Comparison of ENCODE assay signal across 7 cellular contexts in genomic region chr1:109396971-109397370, GRCh38. TPM values are rescaled to one million over a fixed set of nuclear protein-coding genes. Genes with fewer than 3 reads are reported as not detected.
A peak's percentile ranks its signal among the peaks of the same experiment; 100 is the strongest.
DNase-seq lines count a peak whose midpoint lies in the region; ATAC-seq and TF ChIP-seq lines count a peak whose summit lies in the region.

No MANE protein-coding gene starts in this region.

- H3K4me1 ChIP-seq in ectodermal cell (ENCODE audit: control insufficient read depth, insufficient read depth, low read length) (peaks cover 25% of the 10 kb centered on the region), neural progenitor cell (peaks cover 23% of the 10 kb centered on the region)

- no peak overlapping the region for H2AFZ ChIP-seq in neural progenitor cell (replicated peaks)

- ATAC-seq in GM21529 (IDR thresholded peaks at IDR 0.05; ENCODE audit: unreplicated experiment): no peak
- no peak for ATAC-seq in GM18867 (IDR thresholded peaks at IDR 0.05; ENCODE audit: unreplicated experiment)

- peaks cover 10% of the 10 kb centered on the region for H3K27me3 ChIP-seq in ectodermal cell (ENCODE audit: control insufficient read depth, insufficient read depth, low read length, poor library complexity, severe bottlenecking)
- H3K27me3 ChIP-seq in neural progenitor cell: no peaks in the 10 kb centered on the region

- WGBS in ectodermal cell, 2 experiments: 13 to 14% methylated on average over 14 of the region's 14 CpGs

- peak overlapping the region; percentile 97 for H3K4me2 ChIP-seq in neural progenitor cell

- peaks cover 2% of the 10 kb centered on the region for H3K27me3 Mint-ChIP-seq in neural progenitor cell (ENCODE audit: insufficient read depth, low read depth)

- peaks cover 53% of the 10 kb centered on the region for H3K79me2 ChIP-seq in neural progenitor cell (ENCODE audit: low read depth)

- H3K4me3 ChIP-seq in GM08714 (ENCODE audit: low read length) (peak overlapping the region; percentile 71), ectodermal cell (ENCODE audit: insufficient read depth, low read depth, low read length) (peak overlapping the region; percentile 52), neural progenitor cell (peak overlapping the region; percentile 63)

- peaks cover 1% of the 10 kb centered on the region for H3K36me3 Mint-ChIP-seq in neural progenitor cell

- H4K20me1 ChIP-seq in neural progenitor cell (ENCODE audit: low read depth): peaks cover 50% of the 10 kb centered on the region

- H3K27ac ChIP-seq in ectodermal cell (ENCODE audit: insufficient read depth, low read depth, low read length, poor library complexity, severe bottlenecking) (no peak overlapping the region), neural progenitor cell (no peak overlapping the region)

- H3K36me3 ChIP-seq in ectodermal cell (ENCODE audit: control insufficient read depth, insufficient read depth, low read length) (peaks cover 4% of the 10 kb centered on the region), neural progenitor cell (no peaks in the 10 kb centered on the region)

- H3K4me1 Mint-ChIP-seq in neural progenitor cell: peaks cover 52% of the 10 kb centered on the region

- H3K9me3 Mint-ChIP-seq in neural progenitor cell: no peaks in the 10 kb centered on the region

- POLR2A ChIA-PET in HEK293T (lab: Yijun Ruan, JAX): interaction anchor here (1.0 to 4.0 kb wide), 7 partner anchors 10 to 297 kb away, joined by 3 to 28 read pairs (median 5); no protein-coding TSS in a partner anchor

- CTCF ChIA-PET in HEK293T (lab: Yijun Ruan, JAX): interaction anchor here (0.6 to 1.2 kb wide), 3 partner anchors 9 to 120 kb away, joined by 3 read pairs; no protein-coding TSS in a partner anchor

- no peak for TF ChIP-seq CTCF in neural progenitor cell (IDR thresholded peaks at IDR 0.05)

- peak overlapping the region; percentile 23 for H3K9ac ChIP-seq in neural progenitor cell

- DNase-seq in NCI-H146 (lab: John Stamatoyannopoulos, UW) (peak; percentile 26), neural progenitor cell (ENCODE audit: low spot score) (no peak), HEK293T (ENCODE audit: extremely low spot score) (no peak)

- H3K9me3 ChIP-seq in ectodermal cell (ENCODE audit: control insufficient read depth, low read length): no peaks in the 10 kb centered on the region
- no peaks in the 10 kb centered on the region for H3K9me3 ChIP-seq in neural progenitor cell (ENCODE audit: low read depth)

- H3K4me3 Mint-ChIP-seq in neural progenitor cell: peak overlapping the region; percentile 97

- H3K27ac Mint-ChIP-seq in neural progenitor cell: no peak overlapping the region

- H3F3A ChIP-seq in neural progenitor cell (ENCODE audit: low read depth): peaks cover 49% of the 10 kb centered on the region

TF ChIP-seq in HEK293T, 16 proteins besides CTCF, POLR2A, EP300 and RAD21:
- TF ChIP-seq FOXM1 (IDR thresholded peaks at IDR 0.05; ENCODE audit: borderline replicate concordance): no peak
- no peak for TF ChIP-seq LEF1 (IDR thresholded peaks at IDR 0.05; ENCODE audit: borderline replicate concordance)
- no peak for TF ChIP-seq CTBP1 (IDR thresholded peaks at IDR 0.05; ENCODE audit: borderline replicate concordance)
- TF ChIP-seq BHLHE40 (IDR thresholded peaks at IDR 0.05; ENCODE audit: borderline replicate concordance): no peak
- TF ChIP-seq NFRKB (IDR thresholded peaks at IDR 0.05): no peak
- no peak for TF ChIP-seq PKNOX1 (IDR thresholded peaks at IDR 0.05)
- no peak for TF ChIP-seq HDGF (IDR thresholded peaks at IDR 0.05; ENCODE audit: borderline replicate concordance)

RNA-seq across cellular contexts. Expression of gene SORT1, which starts 0.7 kb away (rescaled TPM):
- 26.9 TPM for polyA plus RNA-seq in ectodermal cell (2013, experiment 1 of 4)
- 36.4 TPM for polyA plus RNA-seq in ectodermal cell (2013, experiment 2 of 4)
- 19.7 TPM for polyA plus RNA-seq in ectodermal cell (2013, experiment 3 of 4)
- polyA plus RNA-seq in ectodermal cell (2013, experiment 4 of 4): 23.1 TPM
- total RNA-seq in neural progenitor cell (ENCODE audit: low replicate concordance): 33.3 and 38.9 TPM in 2 replicates

RNA-seq across cellular contexts. Expression of gene PSMA5, which starts 29.3 kb away (rescaled TPM):
- polyA plus RNA-seq in ectodermal cell (2013, experiment 1 of 4): 63.0 TPM
- 65.3 TPM for polyA plus RNA-seq in ectodermal cell (2013, experiment 2 of 4)
- polyA plus RNA-seq in ectodermal cell (2013, experiment 3 of 4): 50.9 TPM
- polyA plus RNA-seq in ectodermal cell (2013, experiment 4 of 4): 61.3 TPM
- total RNA-seq in neural progenitor cell (ENCODE audit: low replicate concordance): 49.9 and 62.0 TPM in 2 replicates
